18 cellular contexts compared by ENCODE assay signal in genomic region chr4:164648151-164648848, GRCh38.
A peak's percentile ranks its signal among the peaks of the same experiment; 100 is the strongest.
DNase-seq lines count a peak whose midpoint lies in the region; ATAC-seq, FAIRE-seq and TF ChIP-seq lines count a peak whose summit lies in the region.
"Had no signal": no experiment of that assay in that cellular context is flagged by ENCODE, and none has a peak within 500 bp of the region (broad histone marks: within the 10 kb centered on the region; RNA-seq: fewer than 3 reads in every experiment).

No MANE protein-coding gene starts in this region.

- peak overlapping the region; percentile 63 for H3K9ac ChIP-seq in PC-3 (ENCODE audit: low read length)

- CTCF ChIA-PET in PC-3 (lab: Charles Lee), result no interaction called here

- H3K27ac ChIP-seq in PC-3 (ENCODE audit: low read length), result peak overlapping the region; percentile 98
- H3K27ac ChIP-seq: tibial artery had no signal

- intact Hi-C loops in PC-3 (cut with micrococcal nuclease), result loop anchor here (1.0 to 5.0 kb wide), 7 partner anchors 44 to 303 kb away; no protein-coding TSS in a partner anchor

- no peak for TF ChIP-seq CTCF in PC-3 (conservative IDR thresholded peaks at IDR 0.05; ENCODE audit: low read depth, low read length)
- no peak for TF ChIP-seq CTCF in epithelial cell of esophagus (IDR thresholded peaks at IDR 0.05; ENCODE audit: insufficient read depth, low read depth, low read length, missing control alignments)

- H3K4me2 ChIP-seq in PC-3 (ENCODE audit: low read length), result peak overlapping the region; percentile 76

- H3K27ac Mint-ChIP-seq in activated T-cell treated with anti-CD3 and anti-CD28 coated beads, Interleukin-2, amount 50 U/mL, for 72 hours, result no peak overlapping the region
- no peak overlapping the region for H3K27ac Mint-ChIP-seq in naive thymus-derived CD8-positive, alpha-beta T cell
- H3K27ac Mint-ChIP-seq: nephron progenitor cell had no signal

- H3K36me3 Mint-ChIP-seq in activated T-cell treated with anti-CD3 and anti-CD28 coated beads, Interleukin-2, amount 50 U/mL, for 72 hours (ENCODE audit: insufficient read depth in 2 of 2), result no peaks in the 10 kb centered on the region
- H3K36me3 Mint-ChIP-seq in naive thymus-derived CD8-positive, alpha-beta T cell, result no peaks in the 10 kb centered on the region

- H3K4me1 Mint-ChIP-seq in activated T-cell treated with anti-CD3 and anti-CD28 coated beads, Interleukin-2, amount 50 U/mL, for 72 hours (ENCODE audit: low read depth), result no peaks in the 10 kb centered on the region
- no peaks in the 10 kb centered on the region for H3K4me1 Mint-ChIP-seq in naive thymus-derived CD8-positive, alpha-beta T cell
- H3K4me1 Mint-ChIP-seq: nephron progenitor cell had no signal

- no TSS peak for BruUV-seq in PC-3 (replicated peaks; lab: Mats Ljungman, UMichigan)

- FAIRE-seq in frontal cortex (lab: Jason Lieb, UNC), result no peak
- FAIRE-seq: HTR-8/SVneo had no signal

- ATAC-seq in PC-3, result peak; percentile 89
- no peak for ATAC-seq in activated T-cell treated with anti-CD3 and anti-CD28 coated beads, Interleukin-2, amount 50 U/mL, for 72 hours (replicated peaks in 1 of 2)
- ATAC-seq in naive thymus-derived CD8-positive, alpha-beta T cell, result no peak
- ATAC-seq: right cardiac atrium had no signal

- no peaks in the 10 kb centered on the region for H3F3A ChIP-seq in PC-3 (ENCODE audit: low read length, unreplicated experiment)

- peaks cover 3% of the 10 kb centered on the region in 2 donors for H3K9me3 Mint-ChIP-seq in activated T-cell treated with anti-CD3 and anti-CD28 coated beads, Interleukin-2, amount 50 U/mL, for 72 hours
- H3K9me3 Mint-ChIP-seq in naive thymus-derived CD8-positive, alpha-beta T cell, result peaks cover 0 to 14% (median 3%) of the 10 kb centered on the region in 9 donors

- peak overlapping the region; percentile 49 for H2AFZ ChIP-seq in PC-3 (ENCODE audit: low read length)

- peaks cover 11% of the 10 kb centered on the region for H3K4me1 ChIP-seq in PC-3 (ENCODE audit: insufficient read depth, low read length)
- H3K4me1 ChIP-seq: tibial artery had no signal

- H3K4me3 Mint-ChIP-seq in activated T-cell treated with anti-CD3 and anti-CD28 coated beads, Interleukin-2, amount 50 U/mL, for 72 hours, result no peak overlapping the region
- no peak overlapping the region for H3K4me3 Mint-ChIP-seq in naive thymus-derived CD8-positive, alpha-beta T cell
- H3K4me3 Mint-ChIP-seq: nephron progenitor cell had no signal

- POLR2A ChIA-PET in PC-3 (lab: Charles Lee; ENCODE audit: unreplicated experiment), result no interaction called here
- POLR2A ChIA-PET in naive thymus-derived CD8-positive, alpha-beta T cell (lab: Charles Lee), result no interaction called here

- H3K27me3 ChIP-seq in PC-3 (ENCODE audit: low read length), result no peaks in the 10 kb centered on the region
- H3K27me3 ChIP-seq: tibial artery had no signal

- no peaks in the 10 kb centered on the region for H4K20me1 ChIP-seq in PC-3 (ENCODE audit: low read length)

- H3K27me3 Mint-ChIP-seq in activated T-cell treated with anti-CD3 and anti-CD28 coated beads, Interleukin-2, amount 50 U/mL, for 72 hours (ENCODE audit: low read depth), result no peaks in the 10 kb centered on the region
- H3K27me3 Mint-ChIP-seq in naive thymus-derived CD8-positive, alpha-beta T cell, result peaks cover 0 to 14% (median 0%) of the 10 kb centered on the region in 5 donors

- H3K79me2 ChIP-seq in PC-3 (ENCODE audit: low read length), result no peaks in the 10 kb centered on the region

- DNase-seq in DMS53 treated with DMSO at 0.1 percent for 48 hours (lab: John Stamatoyannopoulos, UW; ENCODE audit: unreplicated experiment) (peak; percentile 53), PC-3 (peak; percentile 91), epithelial cell of esophagus (ENCODE audit: low read depth) (peak; percentile 95), non-pigmented ciliary epithelial cell (ENCODE audit: low read depth) (peak; percentile 70), frontal cortex (ENCODE audit: low spot score in 2 of 2) (no peak), NK-92 (lab: John Stamatoyannopoulos, UW; ENCODE audit: unreplicated experiment) (no peak)
- no peak for DNase-seq in activated T-cell treated with anti-CD3 and anti-CD28 coated beads, Interleukin-2, amount 50 U/mL, for 72 hours
- DNase-seq in naive thymus-derived CD8-positive, alpha-beta T cell, result no peak
- DNase-seq: activated T-cell treated with anti-CD3 and anti-CD28 coated beads, Interleukin-2, amount 50 U/mL, for 1 hour; erythroblast; NCI-H748 treated with DMSO at 0.1 percent for 48 hours; nephron progenitor cell; right cardiac atrium; SHP77; stimulated activated CD4-positive, alpha-beta T cell treated with anti-CD3 and anti-CD28 coated beads, Interleukin-4, amount 100 ng/mL, for 4 hours; T-helper 9 cell; tibial artery had no signal

- H3K4me3 ChIP-seq in PC-3 (ENCODE audit: low read length) (peak overlapping the region; percentile 44; the same call in 1 of the 2 replicates), epithelial cell of esophagus (ENCODE audit: low read length) (no peak overlapping the region)
- H3K4me3 ChIP-seq: tibial artery had no signal

- H3K9me3 ChIP-seq in PC-3 (ENCODE audit: low read length), result no peaks in the 10 kb centered on the region
- H3K9me3 ChIP-seq: tibial artery had no signal

- no peaks in the 10 kb centered on the region for H3K9me2 ChIP-seq in PC-3 (replicated peaks; ENCODE audit: low read length)

- H3K36me3 ChIP-seq in PC-3 (ENCODE audit: low read depth, low read length), result no peaks in the 10 kb centered on the region
- H3K36me3 ChIP-seq: tibial artery had no signal

Comparison
In these comparisons a context has a peak if more than half of its experiments do, and no peak if none do; other contexts are left out.
1. DNase-seq: peak in DMS53 treated with DMSO at 0.1 percent for 48 hours (single experiment), PC-3 (single experiment), epithelial cell of esophagus (single experiment) and non-pigmented ciliary epithelial cell (single experiment); none in frontal cortex (0 of 2), activated T-cell treated with anti-CD3 and anti-CD28 coated beads, Interleukin-2, amount 50 U/mL, for 72 hours (0 of 2), naive thymus-derived CD8-positive, alpha-beta T cell (0 of 10) and NK-92 (single experiment).